8 cellular contexts compared by ENCODE assay signal in the genomic region with DNA sequence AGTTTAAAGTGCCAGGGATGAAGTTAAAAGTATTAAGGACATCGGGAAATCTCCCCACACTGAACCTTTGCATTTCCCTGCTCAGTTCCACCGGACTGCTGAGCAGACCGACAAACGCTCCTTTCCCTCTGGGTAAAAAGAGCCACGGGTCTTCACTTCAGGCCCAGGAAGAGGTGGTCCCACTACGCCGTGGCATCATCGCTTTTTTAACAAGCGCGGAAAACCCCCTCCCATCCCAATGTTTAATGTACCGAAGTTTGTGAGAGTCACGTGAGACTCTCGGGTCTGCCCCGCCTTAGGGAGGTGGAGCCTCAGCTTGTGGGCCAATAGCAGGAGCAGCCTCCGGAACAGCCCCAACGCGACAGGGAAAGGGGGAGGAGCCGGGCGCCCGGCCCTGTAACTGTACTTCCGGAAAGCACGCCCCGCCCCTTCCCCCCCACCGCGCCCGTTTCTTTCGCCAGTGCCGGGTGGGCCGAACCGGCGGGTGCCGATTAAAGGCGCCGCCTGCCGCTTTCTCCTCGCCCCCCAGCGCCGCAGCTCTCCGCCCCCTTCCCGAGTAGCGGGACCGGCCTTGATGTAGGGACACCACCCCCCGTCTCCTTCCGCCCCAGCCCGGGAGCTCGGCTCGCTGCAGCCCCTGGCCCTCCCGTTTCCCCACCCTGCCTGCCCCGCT. TPM values are rescaled to one million over a fixed set of nuclear protein-coding genes. Genes with fewer than 3 reads are reported as not detected.
DNase-seq lines count a peak whose midpoint lies in the region; ATAC-seq and TF ChIP-seq lines count a peak whose summit lies in the region.

No MANE protein-coding gene starts in this region.

- peak overlapping the region; percentile 67 for H3K27ac Mint-ChIP-seq in activated naive CD8-positive, alpha-beta T cell treated with anti-CD3 and anti-CD28 coated beads, Interleukin-2, amount 10 ng/mL, durations not matched to agents 7 days and 5 days

- H3K27me3 ChIP-seq in osteoblast (ENCODE audit: insufficient read depth, low read length) (no peaks in the 10 kb centered on the region), thoracic aorta (replicated peaks; ENCODE audit: insufficient read depth) (no peaks in the 10 kb centered on the region)

- H3K27ac ChIP-seq in osteoblast (ENCODE audit: low read depth, low read length) = peak overlapping the region; percentile 91
- H3K27ac ChIP-seq in thoracic aorta = peak overlapping the region; percentile 99 to 100

- H3K4me3 Mint-ChIP-seq in activated naive CD8-positive, alpha-beta T cell treated with anti-CD3 and anti-CD28 coated beads, Interleukin-2, amount 10 ng/mL, durations not matched to agents 7 days and 5 days = peak overlapping the region; percentile 86

- peaks cover 16% of the 10 kb centered on the region for H3K4me1 Mint-ChIP-seq in activated naive CD8-positive, alpha-beta T cell treated with anti-CD3 and anti-CD28 coated beads, Interleukin-2, amount 10 ng/mL, durations not matched to agents 7 days and 5 days

- TF ChIP-seq CTCF in osteoblast (IDR thresholded peaks at IDR 0.05; ENCODE audit: extremely low read depth, low read depth, low read length) (no peak), thoracic aorta (IDR thresholded peaks at IDR 0.05) (no peak)

- ATAC-seq in HG02610 (IDR thresholded peaks at IDR 0.05; ENCODE audit: unreplicated experiment) (peak; percentile 42), thoracic aorta (ENCODE audit: insufficient number of reproducible peaks, low FRiP score, low read depth) (peak; percentile 67)
- ATAC-seq in activated naive CD8-positive, alpha-beta T cell treated with anti-CD3 and anti-CD28 coated beads, Interleukin-2, amount 10 ng/mL, durations not matched to agents 7 days and 5 days (ENCODE audit: low read depth) = peak; percentile 62

- no peaks in the 10 kb centered on the region for H3K9me3 Mint-ChIP-seq in activated naive CD8-positive, alpha-beta T cell treated with anti-CD3 and anti-CD28 coated beads, Interleukin-2, amount 10 ng/mL, durations not matched to agents 7 days and 5 days

- H3K36me3 ChIP-seq in osteoblast (ENCODE audit: insufficient read depth, low read length) (no peaks in the 10 kb centered on the region), thoracic aorta (no peaks in the 10 kb centered on the region)

- peaks cover 29% of the 10 kb centered on the region for H3K79me2 ChIP-seq in osteoblast (ENCODE audit: insufficient read depth, low read length)

- H4K20me1 ChIP-seq in osteoblast (ENCODE audit: insufficient read depth, low read length) = peaks cover 21% of the 10 kb centered on the region

- DNase-seq in NCI-H1105 treated with DMSO at 0.1 percent for 48 hours (lab: John Stamatoyannopoulos, UW) (peak; percentile 89), SKM-1 treated with dmso at 0.1 percent for 144 hours (lab: John Stamatoyannopoulos, UW; ENCODE audit: unreplicated experiment) (peak; percentile 93), head of caudate nucleus (peak; percentile 96 to 100 (median 99)), osteoblast (ENCODE audit: insufficient read length, low spot score, missing footprints) (peak; percentile 99), thoracic aorta (ENCODE audit: low spot score) (peak; percentile 96)
- peak; percentile 94 for DNase-seq in activated naive CD8-positive, alpha-beta T cell treated with anti-CD3 and anti-CD28 coated beads, Interleukin-2, amount 10 ng/mL, durations not matched to agents 7 days and 5 days

- peak overlapping the region; percentile 98 for H3K4me2 ChIP-seq in osteoblast (ENCODE audit: insufficient read depth, low read length)

- H3K4me1 ChIP-seq in osteoblast (ENCODE audit: insufficient read depth, low read length) = peaks cover 16% of the 10 kb centered on the region
- peaks cover 7 to 8% of the 10 kb centered on the region in 2 donors for H3K4me1 ChIP-seq in thoracic aorta (ENCODE audit: control insufficient read depth in 1 of 2, low read depth in 2 of 2)

- peaks cover 2% of the 10 kb centered on the region for H3K27me3 Mint-ChIP-seq in activated naive CD8-positive, alpha-beta T cell treated with anti-CD3 and anti-CD28 coated beads, Interleukin-2, amount 10 ng/mL, durations not matched to agents 7 days and 5 days

- peak overlapping the region; percentile 99 for H2AFZ ChIP-seq in osteoblast (ENCODE audit: low read length)

- H3K4me3 ChIP-seq in GM08714 (ENCODE audit: low read length) (peak overlapping the region; percentile 68), osteoblast (ENCODE audit: insufficient read depth, low read length) (peak overlapping the region; percentile 88), thoracic aorta (peak overlapping the region; percentile 96)

- intact Hi-C loops in head of caudate nucleus (cut with DNase I) = loop anchor here (2.0 to 5.0 kb wide), 2 partner anchors 35 to 139 kb away; a partner anchor contains a TSS

- H3K9me3 ChIP-seq in osteoblast (ENCODE audit: low read depth, low read length) (no peaks in the 10 kb centered on the region), thoracic aorta (no peaks in the 10 kb centered on the region)

- H3K36me3 Mint-ChIP-seq in activated naive CD8-positive, alpha-beta T cell treated with anti-CD3 and anti-CD28 coated beads, Interleukin-2, amount 10 ng/mL, durations not matched to agents 7 days and 5 days = peaks cover 7% of the 10 kb centered on the region

- POLR2A ChIA-PET in activated naive CD8-positive, alpha-beta T cell treated with anti-CD3 and anti-CD28 coated beads, Interleukin-2, amount 10 ng/mL, durations not matched to agents 7 days and 5 days (lab: Charles Lee) = interaction anchor here (0.6 to 2.0 kb wide), 20 partner anchors 9 to 191 kb away, joined by 3 to 18 read pairs (median 6); a partner anchor contains a TSS

RNA-seq across cellular contexts. Expression of a gene that starts 2.3 kb away (rescaled TPM):
- 10 to 100 TPM; 54.7 to 55.1 TPM for total RNA-seq in activated naive CD8-positive, alpha-beta T cell treated with anti-CD3 and anti-CD28 coated beads, Interleukin-2, amount 10 ng/mL, durations not matched to agents 7 days and 5 days
- total RNA-seq in osteoblast = 107 and 126 TPM in 2 replicates
- total RNA-seq in thoracic aorta = 100 to 1,000 TPM; 154 to 192 TPM

Comparison
In these comparisons a context has a peak if more than half of its experiments do, and no peak if none do; other contexts are left out.
1. Peak in every context shown above with its lines: DNase-seq, ATAC-seq, H3K4me3 ChIP-seq and H3K27ac ChIP-seq.